1 cellular context compared by ENCODE assay signal in genomic region chr6:28312939-28313338, GRCh38.
TF ChIP-seq lines count a peak whose summit lies in the region.

No MANE protein-coding gene starts in this region.

TF ChIP-seq in WTC11, 78 proteins besides CTCF, POLR2A, EP300 and RAD21 (continued from another document):
- TF ChIP-seq STAT6 (CRISPR knock-in tag; conservative IDR thresholded peaks at IDR 0.05; ENCODE audit: low read depth) (no peak), JUN (CRISPR knock-in tag; IDR thresholded peaks at IDR 0.05) (no peak), CREM (CRISPR knock-in tag; IDR thresholded peaks at IDR 0.05) (no peak), E2F1 (CRISPR knock-in tag; IDR thresholded peaks at IDR 0.05) (no peak), NFATC4 (CRISPR knock-in tag; IDR thresholded peaks at IDR 0.05) (no peak), GABPB1 (CRISPR knock-in tag; IDR thresholded peaks at IDR 0.05) (no peak), EMX1 (CRISPR knock-in tag; IDR thresholded peaks at IDR 0.05) (no peak), JAZF1 (CRISPR knock-in tag; IDR thresholded peaks at IDR 0.05) (no peak), TCF7 (CRISPR knock-in tag; IDR thresholded peaks at IDR 0.05; ENCODE audit: low read depth) (no peak)
